In the genomic region with DNA sequence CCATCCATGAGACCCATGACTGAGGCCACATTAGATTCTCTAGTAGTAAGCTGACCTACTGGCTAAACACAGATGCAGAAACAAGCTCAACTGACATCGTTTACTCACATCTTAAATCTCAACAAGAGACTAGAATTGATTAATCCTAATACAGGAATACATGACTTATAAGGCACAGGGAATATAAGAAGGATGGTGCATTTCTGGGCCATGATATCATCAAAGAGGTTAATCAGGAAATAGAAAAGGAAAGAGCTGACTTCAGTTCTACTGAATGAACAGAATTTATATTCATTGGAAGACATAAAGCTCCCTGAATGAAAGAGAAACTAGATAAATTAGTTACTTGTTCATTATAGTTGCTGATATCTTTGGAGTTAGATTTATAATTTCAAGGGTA, we compare ENCODE assay signal across 19 cellular contexts.
DNase-seq lines count a peak whose midpoint lies in the region; ATAC-seq and TF ChIP-seq lines count a peak whose summit lies in the region.
"Had no signal": no experiment of that assay in that cellular context is flagged by ENCODE, and none has a peak within 500 bp of the region (broad histone marks: within the 10 kb centered on the region; RNA-seq: fewer than 3 reads in every experiment).

No MANE protein-coding gene starts in this region.

- no peak overlapping the region for H3K4me3 ChIP-seq in epithelial cell of esophagus (ENCODE audit: low read length)

- peak; percentile 9 for DNase-seq in COLO829 (ENCODE audit: low spot score)
- DNase-seq in ELR (ENCODE audit: low read depth), result peak; percentile 34
- peak; percentile 45 for DNase-seq in epithelial cell of esophagus (ENCODE audit: low read depth)
- no peak for DNase-seq in G401 (ENCODE audit: low spot score)
- no peak for DNase-seq in Kasumi-1 (lab: John Stamatoyannopoulos, UW)
- DNase-seq: ACHN; BE2C; C1 segment of cervical spinal cord; CD4-positive, CD25-positive, alpha-beta regulatory T cell; CD8-positive, alpha-beta memory T cell; DMS153; DMS79; GDM1; GOT3; H7; HFFc6; KBM-7 had no signal

- no peak for TF ChIP-seq CTCF in epithelial cell of esophagus (IDR thresholded peaks at IDR 0.05; ENCODE audit: insufficient read depth, low read depth, low read length, missing control alignments)

- no peak for ATAC-seq in GM21360 (IDR thresholded peaks at IDR 0.05; ENCODE audit: unreplicated experiment)
- ATAC-seq: HCT116 had no signal

- in situ Hi-C loops in G401 (cut with HindIII; ENCODE audit: low sequenced_read_pairs), result no loop called here

Comparison
In these comparisons a context has a peak if more than half of its experiments do, and no peak if none do; other contexts are left out.
1. DNase-seq: peak in COLO829 (single experiment), ELR (single experiment) and epithelial cell of esophagus (single experiment); none in G401 (single experiment) and Kasumi-1 (0 of 2).